In the genomic region with DNA sequence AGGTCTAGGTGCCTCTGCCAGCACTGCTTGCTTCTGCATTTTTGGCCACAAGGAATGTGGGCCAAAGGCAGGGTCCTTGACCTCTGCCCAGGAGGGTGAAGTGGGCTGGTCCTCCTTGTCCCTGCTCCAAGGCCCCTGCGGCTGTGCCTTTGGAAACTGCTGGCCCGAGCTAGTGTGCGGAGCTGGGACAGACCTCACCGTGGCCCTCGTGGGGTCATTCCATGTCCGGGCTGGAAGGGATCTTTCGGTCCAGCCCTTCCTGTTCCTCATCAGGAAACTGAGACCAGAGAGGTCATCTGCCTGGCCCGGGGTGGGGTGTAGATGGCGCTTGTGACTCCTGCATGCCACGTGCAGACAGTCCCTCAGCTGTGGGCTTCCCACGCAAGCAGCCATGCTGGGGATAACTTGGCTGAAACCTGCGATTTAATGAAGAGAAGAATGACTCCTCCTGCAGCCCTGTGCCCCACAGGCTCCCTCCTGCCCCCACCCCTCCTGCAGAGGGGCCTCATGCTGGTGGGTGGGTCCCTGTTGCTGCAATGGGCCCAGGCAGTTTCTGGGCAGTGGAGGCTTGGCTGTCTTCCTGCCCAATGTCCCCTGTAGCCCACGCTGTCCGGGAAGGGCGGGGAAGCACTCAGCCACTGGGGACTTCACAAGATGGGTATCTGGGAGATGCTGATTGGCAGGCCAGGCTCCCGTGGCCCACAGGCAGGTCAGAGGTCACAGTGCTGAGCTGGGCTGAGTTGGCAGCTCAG, we compare ENCODE assay signal across 9 cellular contexts.
A peak's percentile ranks its signal among the peaks of the same experiment; 100 is the strongest.
DNase-seq lines count a peak whose midpoint lies in the region; ATAC-seq and TF ChIP-seq lines count a peak whose summit lies in the region.
"Had no signal": no experiment of that assay in that cellular context is flagged by ENCODE, and none has a peak within 500 bp of the region (broad histone marks: within the 10 kb centered on the region; RNA-seq: fewer than 3 reads in every experiment).

No MANE protein-coding gene starts in this region.

- H3K27ac Mint-ChIP-seq in activated T-cell treated with anti-CD3 and anti-CD28 coated beads, Interleukin-2, amount 50 U/mL, for 24 hours, result peak overlapping the region; percentile 77
- peak overlapping the region; percentile 69 for H3K27ac Mint-ChIP-seq in type B pancreatic cell

- H3K27ac ChIP-seq in effector memory CD4-positive, alpha-beta T cell (ENCODE audit: insufficient read depth, low read length, poor library complexity, severe bottlenecking), result peak overlapping the region; percentile 51
- H3K27ac ChIP-seq in mesodermal cell (ENCODE audit: low read depth, low read length, severe bottlenecking), result peak overlapping the region; percentile 59

- H3K27me3 ChIP-seq in effector memory CD4-positive, alpha-beta T cell (replicated peaks; ENCODE audit: control insufficient read depth, insufficient read depth, low read length, poor library complexity, severe bottlenecking), result no peaks in the 10 kb centered on the region

- H3K9me3 ChIP-seq in effector memory CD4-positive, alpha-beta T cell (ENCODE audit: control insufficient read depth, low read length), result no peaks in the 10 kb centered on the region
- H3K9me3 ChIP-seq in mesodermal cell (ENCODE audit: control insufficient read depth, low read length), result no peaks in the 10 kb centered on the region

- H3K4me1 Mint-ChIP-seq in activated T-cell treated with anti-CD3 and anti-CD28 coated beads, Interleukin-2, amount 50 U/mL, for 24 hours (ENCODE audit: low read depth), result peaks cover 87% of the 10 kb centered on the region
- H3K4me1 Mint-ChIP-seq in type B pancreatic cell (ENCODE audit: unreplicated experiment), result peaks cover 69% of the 10 kb centered on the region

- H3K4me3 Mint-ChIP-seq in activated T-cell treated with anti-CD3 and anti-CD28 coated beads, Interleukin-2, amount 50 U/mL, for 24 hours, result no peak overlapping the region
- peak overlapping the region; percentile 45 for H3K4me3 Mint-ChIP-seq in type B pancreatic cell

- no peak overlapping the region for H3K4me3 ChIP-seq in effector memory CD4-positive, alpha-beta T cell (ENCODE audit: insufficient read depth, low read depth, low read length, poor library complexity, severe bottlenecking)
- no peak overlapping the region for H3K4me3 ChIP-seq in mesodermal cell (ENCODE audit: extremely low read depth, insufficient read depth, low read length, poor library complexity, severe bottlenecking)

- H3K9me3 Mint-ChIP-seq in activated T-cell treated with anti-CD3 and anti-CD28 coated beads, Interleukin-2, amount 50 U/mL, for 24 hours, result no peaks in the 10 kb centered on the region
- H3K9me3 Mint-ChIP-seq in type B pancreatic cell, result no peaks in the 10 kb centered on the region

- H3K36me3 ChIP-seq in effector memory CD4-positive, alpha-beta T cell (ENCODE audit: control insufficient read depth, insufficient read depth, low read length), result no peaks in the 10 kb centered on the region
- H3K36me3 ChIP-seq in mesodermal cell (ENCODE audit: control insufficient read depth, insufficient read depth, low read length), result peaks cover 5% of the 10 kb centered on the region

- no peaks in the 10 kb centered on the region for H3K27me3 Mint-ChIP-seq in activated T-cell treated with anti-CD3 and anti-CD28 coated beads, Interleukin-2, amount 50 U/mL, for 24 hours
- H3K27me3 Mint-ChIP-seq in type B pancreatic cell, result no peaks in the 10 kb centered on the region

- 83 to 84% methylated on average over 11 to 15 of the region's 16 CpGs for WGBS in mesodermal cell (ENCODE audit: insufficient coverage in 2 of 2), 2 experiments

- TF ChIP-seq CTCF in type B pancreatic cell (conservative IDR thresholded peaks at IDR 0.05), result no peak

- peaks cover 4% of the 10 kb centered on the region for H3K36me3 Mint-ChIP-seq in activated T-cell treated with anti-CD3 and anti-CD28 coated beads, Interleukin-2, amount 50 U/mL, for 24 hours (ENCODE audit: low read depth)
- H3K36me3 Mint-ChIP-seq in type B pancreatic cell, result peaks cover 3% of the 10 kb centered on the region

- peaks cover 84% of the 10 kb centered on the region for H3K4me1 ChIP-seq in effector memory CD4-positive, alpha-beta T cell (ENCODE audit: control insufficient read depth, insufficient read depth, low read length, poor library complexity, severe bottlenecking)
- peaks cover 85% of the 10 kb centered on the region for H3K4me1 ChIP-seq in mesodermal cell (ENCODE audit: control insufficient read depth, insufficient read depth, low read length, poor library complexity, severe bottlenecking)

- ATAC-seq in GM21381 (IDR thresholded peaks at IDR 0.05; ENCODE audit: unreplicated experiment) (no peak), GM18868 (IDR thresholded peaks at IDR 0.05; ENCODE audit: unreplicated experiment) (no peak)

- no peak for DNase-seq in activated T-cell treated with anti-CD3 and anti-CD28 coated beads, Interleukin-2, amount 50 U/mL, for 24 hours
- DNase-seq in activated T-cell treated with anti-CD3 and anti-CD28 coated beads for 4 hours (no peak), type B pancreatic cell (ENCODE audit: extremely low spot score, unreplicated experiment) (no peak), NCI-H1436 treated with DMSO at 0.1 percent for 48 hours (lab: John Stamatoyannopoulos, UW) (no peak)
- no peak for DNase-seq in effector memory CD4-positive, alpha-beta T cell
- DNase-seq: activated gamma-delta T cell treated with Interleukin-2 at 50 U/mL for 16 hours had no signal
